1 cellular context compared by ENCODE assay signal in genomic region chr7:2509298-2509906, GRCh38.
TF ChIP-seq lines count a peak whose summit lies in the region.

No MANE protein-coding gene starts in this region.

TF ChIP-seq in K562, 482 proteins besides CTCF, POLR2A, EP300 and RAD21:
- no peak for TF ChIP-seq ZNF23 (CRISPR knock-in tag; IDR thresholded peaks at IDR 0.05)
- no peak for TF ChIP-seq MGA (IDR thresholded peaks at IDR 0.05)
- no peak for TF ChIP-seq XRCC5 (IDR thresholded peaks at IDR 0.05; ENCODE audit: low read depth, low read length)
- no peak for TF ChIP-seq MTF1 (CRISPR knock-in tag; IDR thresholded peaks at IDR 0.05; ENCODE audit: borderline replicate concordance)
- TF ChIP-seq NFRKB (IDR thresholded peaks at IDR 0.05; ENCODE audit: low read depth), result no peak
- TF ChIP-seq SIRT6 (IDR thresholded peaks at IDR 0.05; ENCODE audit: low read depth, low read length), result no peak
- no peak for TF ChIP-seq GATAD2A (IDR thresholded peaks at IDR 0.05)
- 0 out of 2 replicates have a peak, but pooled peaks have one; percentile 24 for TF ChIP-seq ZBTB7A (IDR thresholded peaks at IDR 0.05; ENCODE audit: borderline replicate concordance, control insufficient read depth, low read depth, low read length)
- TF ChIP-seq MAX (CRISPR knock-in tag; IDR thresholded peaks at IDR 0.05), result 0 out of 2 replicates have a peak, but pooled peaks have one; percentile 13
